16 cellular contexts compared by ENCODE assay signal in the genomic region with DNA sequence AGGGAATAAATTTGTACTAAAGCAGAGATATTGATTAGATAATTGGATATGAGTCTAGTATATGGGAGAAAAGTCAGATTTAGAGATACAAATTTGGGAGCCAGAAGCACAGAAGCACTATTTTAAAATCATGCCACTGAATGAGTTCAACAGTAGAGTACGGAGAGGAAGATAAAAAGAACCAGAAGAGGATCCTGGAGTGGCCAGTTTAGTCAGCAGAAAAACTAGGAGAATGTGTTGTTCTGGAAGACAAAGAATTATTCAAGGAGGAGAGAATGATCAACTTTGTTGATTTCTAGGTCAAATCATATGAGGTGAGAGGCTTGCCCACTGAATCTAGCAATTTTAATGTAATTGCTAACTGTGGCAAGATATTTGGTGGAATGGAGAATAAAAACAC.
"Had no signal": no experiment of that assay in that cellular context is flagged by ENCODE, and none has a peak within 500 bp of the region (broad histone marks: within the 10 kb centered on the region; RNA-seq: fewer than 3 reads in every experiment).

No MANE protein-coding gene starts in this region.

- H3K36me3 ChIP-seq: gastroesophageal sphincter, stomach, thoracic aorta had no signal

- H3K27ac ChIP-seq: gastroesophageal sphincter, spleen, stomach, thoracic aorta had no signal

- H3K27me3 ChIP-seq: gastroesophageal sphincter, spleen, stomach had no signal

- H3K4me3 Mint-ChIP-seq: activated CD8-positive, alpha-beta T cell treated with anti-CD3 and anti-CD28 coated beads for 36 hours; activated naive CD8-positive, alpha-beta T cell treated with anti-CD3 and anti-CD28 coated beads, Interleukin-2, amount 10 ng/mL, durations not matched to agents 7 days and 5 days; T-helper 1 cell treated with Interleukin-12 subunit alpha and Interleukin-12 subunit beta and Interleukin-4 antibody, amounts not matched to agents 30 μg/mL and 1 μg/mL, for 36 hours had no signal

- H3K4me3 ChIP-seq: gastroesophageal sphincter, lung, mucosa of descending colon, spleen, stomach, thoracic aorta had no signal

- DNase-seq: activated CD4-positive, alpha-beta T cell treated with anti-CD3 and anti-CD28 coated beads for 4 hours; activated CD8-positive, alpha-beta T cell treated with anti-CD3 and anti-CD28 coated beads for 36 hours; activated gamma-delta T cell treated with Interleukin-2 at 50 U/mL for 16 hours; activated naive CD8-positive, alpha-beta T cell treated with anti-CD3 and anti-CD28 coated beads, Interleukin-2, amount 10 ng/mL, durations not matched to agents 7 days and 5 days; activated T-cell treated with anti-CD3 and anti-CD28 coated beads, Interleukin-2, amount 50 U/mL, for 48 hours; dermis blood vessel endothelial cell; mucosa of descending colon; naive thymus-derived CD4-positive, alpha-beta T cell; occipital lobe; spleen; stomach had no signal

- H3K27me3 Mint-ChIP-seq: activated CD8-positive, alpha-beta T cell treated with anti-CD3 and anti-CD28 coated beads for 36 hours; activated naive CD8-positive, alpha-beta T cell treated with anti-CD3 and anti-CD28 coated beads, Interleukin-2, amount 10 ng/mL, durations not matched to agents 7 days and 5 days; naive thymus-derived CD4-positive, alpha-beta T cell had no signal

- ATAC-seq: activated CD8-positive, alpha-beta T cell treated with anti-CD3 and anti-CD28 coated beads for 36 hours; gastroesophageal sphincter; mucosa of descending colon; naive thymus-derived CD4-positive, alpha-beta T cell; sciatic nerve had no signal

- H3K9me3 Mint-ChIP-seq: activated CD8-positive, alpha-beta T cell treated with anti-CD3 and anti-CD28 coated beads for 36 hours; activated naive CD8-positive, alpha-beta T cell treated with anti-CD3 and anti-CD28 coated beads, Interleukin-2, amount 10 ng/mL, durations not matched to agents 7 days and 5 days; naive thymus-derived CD4-positive, alpha-beta T cell; T-helper 1 cell treated with Interleukin-12 subunit alpha and Interleukin-12 subunit beta and Interleukin-4 antibody, amounts not matched to agents 30 μg/mL and 1 μg/mL, for 36 hours had no signal

- H3K9me3 ChIP-seq: gastroesophageal sphincter, mucosa of descending colon, spleen, stomach, thoracic aorta had no signal

- H3K27ac Mint-ChIP-seq: activated CD8-positive, alpha-beta T cell treated with anti-CD3 and anti-CD28 coated beads for 36 hours; activated naive CD8-positive, alpha-beta T cell treated with anti-CD3 and anti-CD28 coated beads, Interleukin-2, amount 10 ng/mL, durations not matched to agents 7 days and 5 days; T-helper 1 cell treated with Interleukin-12 subunit alpha and Interleukin-12 subunit beta and Interleukin-4 antibody, amounts not matched to agents 30 μg/mL and 1 μg/mL, for 36 hours had no signal
